ENCODE assay signal across 9 cellular contexts in genomic region chr7:44257618-44258422, GRCh38. TPM values are rescaled to one million over a fixed set of nuclear protein-coding genes. Genes with fewer than 3 reads are reported as not detected.
DNase-seq lines count a peak whose midpoint lies in the region; ATAC-seq and TF ChIP-seq lines count a peak whose summit lies in the region.
"Had no signal": no experiment of that assay in that cellular context is flagged by ENCODE, and none has a peak within 500 bp of the region (broad histone marks: within the 10 kb centered on the region; RNA-seq: fewer than 3 reads in every experiment).

No MANE protein-coding gene starts in this region.

- H3K36me3 Mint-ChIP-seq in T-helper 17 cell (ENCODE audit: low read depth): no peaks in the 10 kb centered on the region

- ATAC-seq in GM19324 (IDR thresholded peaks at IDR 0.05; ENCODE audit: low FRiP score, unreplicated experiment) (peak; percentile 83), HG03439 (IDR thresholded peaks at IDR 0.05; ENCODE audit: unreplicated experiment) (peak; percentile 92), T-helper 17 cell (peak; percentile 81)

- intact Hi-C loops in prostate gland (cut with DNase I): no loop called here

- H3K36me3 ChIP-seq in hepatocyte (replicated peaks; ENCODE audit: insufficient read depth, low read depth): no peaks in the 10 kb centered on the region
- no peaks in the 10 kb centered on the region for H3K36me3 ChIP-seq in prostate gland

- H2AFZ ChIP-seq in hepatocyte: no peak overlapping the region

- no peak overlapping the region for H3K4me3 ChIP-seq in hepatocyte
- no peak overlapping the region for H3K4me3 ChIP-seq in prostate gland

- no peaks in the 10 kb centered on the region for H4K20me1 ChIP-seq in hepatocyte (ENCODE audit: insufficient read depth, poor library complexity, severe bottlenecking)

- no peak for TF ChIP-seq CTCF in hepatocyte (IDR thresholded peaks at IDR 0.05; ENCODE audit: poor library complexity)
- no peak for TF ChIP-seq CTCF in prostate gland (IDR thresholded peaks at IDR 0.05)

- H3K27ac Mint-ChIP-seq in T-helper 17 cell: peak overlapping the region; percentile 87

- peaks cover 11% of the 10 kb centered on the region for H3K4me1 Mint-ChIP-seq in T-helper 17 cell

- H3K9me3 ChIP-seq in T-helper 17 cell (ENCODE audit: control insufficient read depth, low read length, poor library complexity, severe bottlenecking): no peaks in the 10 kb centered on the region
- H3K9me3 ChIP-seq in hepatocyte (ENCODE audit: low read depth): no peaks in the 10 kb centered on the region
- H3K9me3 ChIP-seq in prostate gland: no peaks in the 10 kb centered on the region

- H3K27me3 ChIP-seq in hepatocyte: no peaks in the 10 kb centered on the region
- no peaks in the 10 kb centered on the region for H3K27me3 ChIP-seq in prostate gland (replicated peaks; ENCODE audit: insufficient read depth)

- peak overlapping the region; percentile 79 for H3K27ac ChIP-seq in hepatocyte
- H3K27ac ChIP-seq in prostate gland: no peak overlapping the region
- H3K27ac ChIP-seq: HL-60 had no signal

- peak overlapping the region; percentile 13 for H3K4me2 ChIP-seq in hepatocyte

- H3K27me3 Mint-ChIP-seq in T-helper 17 cell: peaks cover 4% of the 10 kb centered on the region

- peak overlapping the region; percentile 77 for H3K4me3 Mint-ChIP-seq in T-helper 17 cell

- 45% methylated on average over 18 of the region's 18 CpGs for WGBS in hepatocyte (ENCODE audit: low lambda C conversion rate, missing lambda C conversion rate)
- 77% methylated on average over 18 of the region's 18 CpGs for WGBS in prostate gland

- DNase-seq in Ammon's horn (ENCODE audit: low spot score) (peak; percentile 82), T-helper 17 cell (peak in 2 of 3 donors; percentile 15 to 17), anterior cingulate cortex (lab: John Stamatoyannopoulos, UW) (peak in 40 of 58 donors; percentile 17 to 79 (median 39)), hepatocyte (ENCODE audit: low spot score) (peak; percentile 88), prostate gland (ENCODE audit: low spot score) (no peak)
- peak; percentile 66 to 68 (median 66) for DNase-seq in stimulated activated CD4-positive, alpha-beta T cell treated with anti-CD3 and anti-CD28 coated beads, Interleukin-12 subunit alpha, Interleukin-12 subunit beta, amount 100 ng/mL, for 48 hours (ENCODE audit: low read depth in 2 of 3, low spot score in 1 of 3)

- TF ChIP-seq POLR2A in prostate gland (IDR thresholded peaks at IDR 0.05): no peak

- no peaks in the 10 kb centered on the region for H3K79me2 ChIP-seq in hepatocyte

- H3K9me2 ChIP-seq in hepatocyte (replicated peaks; ENCODE audit: insufficient read depth): no peaks in the 10 kb centered on the region

- H3K4me1 ChIP-seq in hepatocyte (ENCODE audit: insufficient read depth): peaks cover 25% of the 10 kb centered on the region
- no peaks in the 10 kb centered on the region for H3K4me1 ChIP-seq in prostate gland (replicated peaks)

RNA-seq across cellular contexts. Expression of gene YKT6, which starts 57.0 kb away (rescaled TPM):
- 10 to 100 TPM; 68.2 to 68.9 TPM for total RNA-seq in T-helper 17 cell
- total RNA-seq in hepatocyte: 86.9 and 88.9 TPM in 2 replicates
- 69.3 and 75.7 TPM in 2 replicates for polyA plus RNA-seq in hepatocyte
- total RNA-seq in prostate gland: 10 to 100 TPM; 63.5 to 68.4 TPM
